8 cellular contexts compared by ENCODE assay signal in the genomic region with DNA sequence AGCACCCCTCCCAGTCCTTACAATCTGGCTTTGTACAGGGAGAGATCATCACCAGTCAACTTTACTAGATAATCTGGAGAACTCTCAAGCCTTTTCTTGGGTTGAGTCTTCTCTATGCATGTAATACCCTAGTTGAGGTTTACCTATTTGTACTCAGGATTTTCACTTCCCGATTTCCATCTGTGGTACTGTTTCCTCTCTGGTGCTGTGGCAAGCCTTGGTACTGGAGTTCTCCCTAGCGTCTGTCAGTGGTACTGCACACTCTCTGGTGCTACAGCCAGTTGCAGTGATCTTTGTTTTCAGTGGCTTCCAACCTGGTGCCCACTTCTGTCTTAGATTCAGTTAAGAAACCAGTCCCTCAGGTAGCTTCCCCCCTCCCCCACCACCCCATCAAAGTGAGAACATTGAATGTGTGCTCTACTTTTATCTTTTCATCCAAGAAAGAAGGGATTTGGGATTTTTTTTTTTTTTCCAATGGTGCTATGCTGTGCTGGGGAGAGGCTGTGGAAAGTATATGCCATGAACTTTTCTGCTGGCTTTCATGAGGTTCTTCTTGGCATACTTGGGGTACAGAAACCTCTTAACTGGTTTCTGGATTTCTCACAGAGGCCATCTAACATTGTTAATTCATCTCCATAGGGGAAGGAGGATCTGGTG.
DNase-seq lines count a peak whose midpoint lies in the region; ATAC-seq and TF ChIP-seq lines count a peak whose summit lies in the region.

No MANE protein-coding gene starts in this region.

- WGBS in smooth muscle cell (ENCODE audit: low lambda C conversion rate): 22% methylated on average over 2 of the region's 2 CpGs

- no peaks in the 10 kb centered on the region for H3K36me3 ChIP-seq in smooth muscle cell (ENCODE audit: low read depth)

- peaks cover 8% of the 10 kb centered on the region for H3K4me1 Mint-ChIP-seq in activated T-helper 2 cell treated with anti-CD3 and anti-CD28 coated beads, Interferon-gamma antibody, Interleukin-2, Interleukin-4, amounts not matched to agents 10 μg/mL and 5 μg/mL and 100 μg/mL, durations not matched to agents 14 hours and 24 hours and 36 hours (ENCODE audit: low read depth)
- H3K4me1 Mint-ChIP-seq in glutamatergic neuron (ENCODE audit: low read depth, unreplicated experiment): no peaks in the 10 kb centered on the region

- H3K27me3 Mint-ChIP-seq in activated T-helper 2 cell treated with anti-CD3 and anti-CD28 coated beads, Interferon-gamma antibody, Interleukin-2, Interleukin-4, amounts not matched to agents 10 μg/mL and 5 μg/mL and 100 μg/mL, durations not matched to agents 14 hours and 24 hours and 36 hours (ENCODE audit: low read depth): peaks cover 27% of the 10 kb centered on the region
- H3K27me3 Mint-ChIP-seq in glutamatergic neuron (ENCODE audit: unreplicated experiment): peaks cover 4% of the 10 kb centered on the region

- no peaks in the 10 kb centered on the region for H3K4me1 ChIP-seq in smooth muscle cell (ENCODE audit: low read depth)

- TF ChIP-seq CTCF in glutamatergic neuron (IDR thresholded peaks at IDR 0.05; ENCODE audit: partially characterized antibody, unreplicated experiment) (peak; percentile 84), smooth muscle cell (IDR thresholded peaks at IDR 0.05; ENCODE audit: borderline replicate concordance, insufficient read depth, poor library complexity, severe bottlenecking) (peak; percentile 60)

- intact Hi-C loops in activated T-helper 2 cell treated with anti-CD3 and anti-CD28 coated beads, Interferon-gamma antibody, Interleukin-2, Interleukin-4, amounts not matched to agents 10 μg/mL and 5 μg/mL and 100 μg/mL, durations not matched to agents 14 hours and 24 hours and 36 hours (cut with micrococcal nuclease): loop anchor here (1.0 kb wide), 1 partner anchor 14 kb away; no protein-coding TSS in a partner anchor

- H4K20me1 ChIP-seq in smooth muscle cell (ENCODE audit: low read depth): peaks cover 48% of the 10 kb centered on the region

- H3K4me2 ChIP-seq in smooth muscle cell: no peak overlapping the region

- H3K27ac Mint-ChIP-seq in activated T-helper 2 cell treated with anti-CD3 and anti-CD28 coated beads, Interferon-gamma antibody, Interleukin-2, Interleukin-4, amounts not matched to agents 10 μg/mL and 5 μg/mL and 100 μg/mL, durations not matched to agents 14 hours and 24 hours and 36 hours: no peak overlapping the region
- no peak overlapping the region for H3K27ac Mint-ChIP-seq in glutamatergic neuron (ENCODE audit: unreplicated experiment)

- H3K27me3 ChIP-seq in smooth muscle cell (ENCODE audit: low read depth): no peaks in the 10 kb centered on the region

- ATAC-seq in GM19328 (IDR thresholded peaks at IDR 0.05; ENCODE audit: unreplicated experiment) (peak; percentile 99), HG03342 (IDR thresholded peaks at IDR 0.05; ENCODE audit: unreplicated experiment) (peak; percentile 99)

- H3K27ac ChIP-seq in smooth muscle cell (ENCODE audit: low read depth): no peak overlapping the region

- H3K79me2 ChIP-seq in smooth muscle cell (ENCODE audit: low read depth): peaks cover 52% of the 10 kb centered on the region

- DNase-seq in COLO668 (lab: John Stamatoyannopoulos, UW; ENCODE audit: unreplicated experiment) (peak; percentile 59), SHP77 (lab: John Stamatoyannopoulos, UW) (peak; percentile 21 to 37), glutamatergic neuron (peak; percentile 77), smooth muscle cell (lab: John Stamatoyannopoulos, UW; ENCODE audit: unreplicated experiment) (no peak), NCI-H345 (lab: John Stamatoyannopoulos, UW) (no peak)
- peak; percentile 47 for DNase-seq in activated T-helper 2 cell treated with anti-CD3 and anti-CD28 coated beads, Interferon-gamma antibody, Interleukin-2, Interleukin-4, amounts not matched to agents 10 μg/mL and 5 μg/mL and 100 μg/mL, durations not matched to agents 14 hours and 24 hours and 36 hours (ENCODE audit: low spot score)

- H3K9me3 Mint-ChIP-seq in activated T-helper 2 cell treated with anti-CD3 and anti-CD28 coated beads, Interferon-gamma antibody, Interleukin-2, Interleukin-4, amounts not matched to agents 10 μg/mL and 5 μg/mL and 100 μg/mL, durations not matched to agents 14 hours and 24 hours and 36 hours: peaks cover 3% of the 10 kb centered on the region
- H3K9me3 Mint-ChIP-seq in glutamatergic neuron (ENCODE audit: unreplicated experiment): no peaks in the 10 kb centered on the region

- H3K4me3 ChIP-seq in smooth muscle cell: no peak overlapping the region

- no peaks in the 10 kb centered on the region for H3F3A ChIP-seq in smooth muscle cell (ENCODE audit: low read depth)

- H2AFZ ChIP-seq in smooth muscle cell (ENCODE audit: low read depth): no peak overlapping the region

- no peaks in the 10 kb centered on the region for H3K36me3 Mint-ChIP-seq in activated T-helper 2 cell treated with anti-CD3 and anti-CD28 coated beads, Interferon-gamma antibody, Interleukin-2, Interleukin-4, amounts not matched to agents 10 μg/mL and 5 μg/mL and 100 μg/mL, durations not matched to agents 14 hours and 24 hours and 36 hours (ENCODE audit: low read depth)
- H3K36me3 Mint-ChIP-seq in glutamatergic neuron (ENCODE audit: unreplicated experiment): peaks cover 3% of the 10 kb centered on the region

- no peak overlapping the region for H3K4me3 Mint-ChIP-seq in activated T-helper 2 cell treated with anti-CD3 and anti-CD28 coated beads, Interferon-gamma antibody, Interleukin-2, Interleukin-4, amounts not matched to agents 10 μg/mL and 5 μg/mL and 100 μg/mL, durations not matched to agents 14 hours and 24 hours and 36 hours (ENCODE audit: low read depth)
- H3K4me3 Mint-ChIP-seq in glutamatergic neuron (ENCODE audit: unreplicated experiment): no peak overlapping the region

- no peak overlapping the region for H3K9ac ChIP-seq in smooth muscle cell (ENCODE audit: low read depth)

- no peaks in the 10 kb centered on the region for H3K9me3 ChIP-seq in smooth muscle cell (replicated peaks; ENCODE audit: low read depth)

Comparison
In these comparisons a context has a peak if more than half of its experiments do, and no peak if none do; other contexts are left out.
1. DNase-seq: peak in COLO668 (single experiment), SHP77 (2 of 2), activated T-helper 2 cell treated with anti-CD3 and anti-CD28 coated beads, Interferon-gamma antibody, Interleukin-2, Interleukin-4, amounts not matched to agents 10 μg/mL and 5 μg/mL and 100 μg/mL, durations not matched to agents 14 hours and 24 hours and 36 hours (single experiment) and glutamatergic neuron (single experiment); none in smooth muscle cell (single experiment) and NCI-H345 (single experiment).